ENCODE assay signal across 13 cellular contexts in genomic region chrX:124010157-124010556, GRCh38. TPM values are rescaled to one million over a fixed set of nuclear protein-coding genes. Genes with fewer than 3 reads are reported as not detected.
DNase-seq lines count a peak whose midpoint lies in the region; ATAC-seq and TF ChIP-seq lines count a peak whose summit lies in the region.
"Had no signal": no experiment of that assay in that cellular context is flagged by ENCODE, and none has a peak within 500 bp of the region (broad histone marks: within the 10 kb centered on the region; RNA-seq: fewer than 3 reads in every experiment).

No MANE protein-coding gene starts in this region.

- no peak overlapping the region for H3K27ac ChIP-seq in CD4-positive, alpha-beta T cell (ENCODE audit: low read depth, low read length)
- H3K27ac ChIP-seq: tibial artery had no signal

- H3K4me1 Mint-ChIP-seq in CD4-positive, alpha-beta T cell (ENCODE audit: low read depth), result peaks cover 90% of the 10 kb centered on the region

- POLR2A ChIA-PET in CD4-positive, alpha-beta T cell (lab: Charles Lee), result interaction anchor here (0.6 to 1.2 kb wide), 2 partner anchors 41 to 49 kb away, joined by 3 read pairs; no protein-coding TSS in a partner anchor

- no peaks in the 10 kb centered on the region for H3K27me3 Mint-ChIP-seq in CD4-positive, alpha-beta T cell

- CTCF ChIA-PET in CD4-positive, alpha-beta T cell (lab: Charles Lee), result no interaction called here

- H3K27me3 ChIP-seq in CD4-positive, alpha-beta T cell (ENCODE audit: control insufficient read depth, insufficient read depth, low read length), result no peaks in the 10 kb centered on the region
- H3K27me3 ChIP-seq: tibial artery had no signal

- no peak for TF ChIP-seq CTCF in CD4-positive, alpha-beta T cell (IDR thresholded peaks at IDR 0.05)

- peaks cover 28% of the 10 kb centered on the region for H3K36me3 Mint-ChIP-seq in CD4-positive, alpha-beta T cell (ENCODE audit: low read depth)
- no peaks in the 10 kb centered on the region for H3K36me3 Mint-ChIP-seq in activated naive CD4-positive, alpha-beta T cell treated with anti-CD3 and anti-CD28 coated beads, Interleukin-2, amount 50 U/mL, for 72 hours

- H3K9me3 Mint-ChIP-seq in CD4-positive, alpha-beta T cell, result no peaks in the 10 kb centered on the region
- H3K9me3 Mint-ChIP-seq in activated naive CD4-positive, alpha-beta T cell treated with anti-CD3 and anti-CD28 coated beads, Interleukin-2, amount 50 U/mL, for 72 hours, result no peaks in the 10 kb centered on the region

- no peak for DNase-seq in CD4-positive, alpha-beta T cell
- DNase-seq in activated naive CD4-positive, alpha-beta T cell treated with anti-CD3 and anti-CD28 coated beads, Interleukin-2, amount 50 U/mL, for 72 hours (ENCODE audit: low spot score in 2 of 2), result no peak
- no peak for DNase-seq in RPMI8226
- DNase-seq: AML-193; aorta; occipital lobe; stimulated activated CD4-positive, alpha-beta T cell treated with anti-CD3 and anti-CD28 coated beads, Interleukin-4, amount 100 ng/mL, for 1 hour; tibial artery had no signal

- intact Hi-C loops in CD4-positive, alpha-beta T cell (cut with DNase I, micrococcal nuclease), result loop anchor here (5.0 to 10.0 kb wide), 2 partner anchors 33 to 175 kb away; no protein-coding TSS in a partner anchor

- H3K9me3 ChIP-seq in CD4-positive, alpha-beta T cell (ENCODE audit: control insufficient read depth, low read length), result no peaks in the 10 kb centered on the region
- H3K9me3 ChIP-seq: tibial artery had no signal

- H3K27ac Mint-ChIP-seq in CD4-positive, alpha-beta T cell, result peak overlapping the region; percentile 82
- no peak overlapping the region for H3K27ac Mint-ChIP-seq in activated naive CD4-positive, alpha-beta T cell treated with anti-CD3 and anti-CD28 coated beads, Interleukin-2, amount 50 U/mL, for 72 hours

- ATAC-seq in CD4-positive, alpha-beta T cell (ENCODE audit: poor library complexity), result no peak
- ATAC-seq in GM19035 (IDR thresholded peaks at IDR 0.05; ENCODE audit: unreplicated experiment), result peak; percentile 63
- peak; percentile 55 for ATAC-seq in HG03064 (IDR thresholded peaks at IDR 0.05; ENCODE audit: low read depth, unreplicated experiment)
- peak; percentile 71 to 78 for ATAC-seq in activated naive CD4-positive, alpha-beta T cell treated with anti-CD3 and anti-CD28 coated beads, Interleukin-2, amount 50 U/mL, for 72 hours
- ATAC-seq in HG02970 (IDR thresholded peaks at IDR 0.05; ENCODE audit: low FRiP score, unreplicated experiment), result no peak
- no peak for ATAC-seq in GM19397 (IDR thresholded peaks at IDR 0.05; ENCODE audit: unreplicated experiment)
- no peak for ATAC-seq in GM18498 (IDR thresholded peaks at IDR 0.05; ENCODE audit: unreplicated experiment)

- H3K4me3 Mint-ChIP-seq in CD4-positive, alpha-beta T cell, result peak overlapping the region; percentile 36

RNA-seq across cellular contexts. Expression of gene STAG2, which starts 48.7 kb away (rescaled TPM):
- total RNA-seq in CD4-positive, alpha-beta T cell, result 10 to 100 TPM; 84.7 to 89.4 TPM
- total RNA-seq in activated naive CD4-positive, alpha-beta T cell treated with anti-CD3 and anti-CD28 coated beads, Interleukin-2, amount 50 U/mL, for 72 hours, result 10 to 100 TPM; 81.9 to 95.2 TPM

Comparison
In these comparisons a context has a peak if more than half of its experiments do, and no peak if none do; other contexts are left out.
1. ATAC-seq: peak in GM19035 (single experiment), HG03064 (single experiment) and activated naive CD4-positive, alpha-beta T cell treated with anti-CD3 and anti-CD28 coated beads, Interleukin-2, amount 50 U/mL, for 72 hours (2 of 2); none in CD4-positive, alpha-beta T cell (single experiment), HG02970 (single experiment), GM19397 (single experiment) and GM18498 (single experiment).